In the genomic region with DNA sequence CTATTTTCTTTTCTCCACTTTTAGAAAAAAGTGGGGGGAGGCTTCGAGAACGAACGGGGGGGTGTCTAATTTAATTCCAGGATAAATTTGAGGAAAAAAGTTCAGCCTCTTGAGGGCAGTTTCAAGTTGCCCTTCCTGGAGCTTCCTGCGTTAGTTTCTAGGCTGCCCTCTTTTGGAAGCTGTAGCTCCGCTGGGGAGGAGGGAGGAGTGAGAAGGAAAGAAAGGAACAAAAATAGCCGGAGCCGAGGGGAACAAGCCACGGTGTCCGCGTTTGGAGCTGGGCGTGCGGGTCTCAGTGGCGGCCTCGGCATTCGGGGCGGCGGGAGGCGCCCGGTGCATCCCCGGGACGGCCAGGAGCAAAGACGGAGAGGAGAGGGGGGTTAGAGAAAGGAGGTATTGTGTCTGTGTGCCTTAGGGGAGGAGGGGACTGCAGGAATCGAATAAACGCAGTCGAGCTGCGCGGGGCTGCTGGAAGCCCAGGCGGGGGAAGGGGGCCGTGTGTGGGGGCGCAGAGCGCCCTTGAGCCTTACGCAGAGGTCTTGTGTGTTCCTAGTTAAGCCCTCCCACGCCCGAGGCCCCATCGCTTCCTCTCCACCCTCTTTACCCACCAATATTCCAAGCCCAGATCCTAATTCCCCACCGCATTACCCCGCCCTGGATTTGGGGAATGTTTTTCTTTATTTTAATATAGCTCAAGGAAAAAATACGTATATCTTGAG, we compare ENCODE assay signal across 8 cellular contexts. TPM values are rescaled to one million over a fixed set of nuclear protein-coding genes. Genes with fewer than 3 reads are reported as not detected.
DNase-seq lines count a peak whose midpoint lies in the region; ATAC-seq, FAIRE-seq and TF ChIP-seq lines count a peak whose summit lies in the region.

No MANE protein-coding gene starts in this region.

- H3K27me3 ChIP-seq in AG04450 (ENCODE audit: control insufficient read depth, insufficient read depth, low read length): no peaks in the 10 kb centered on the region
- no peaks in the 10 kb centered on the region for H3K27me3 ChIP-seq in cardiac muscle cell
- H3K27me3 ChIP-seq in osteoblast (ENCODE audit: insufficient read depth, low read length): no peaks in the 10 kb centered on the region

- no peak overlapping the region for H3K27ac Mint-ChIP-seq in activated naive CD8-positive, alpha-beta T cell treated with anti-CD3 and anti-CD28 coated beads, Interleukin-2, amount 50 U/mL, for 24 hours

- H3K36me3 ChIP-seq in cardiac muscle cell: no peaks in the 10 kb centered on the region
- H3K36me3 ChIP-seq in osteoblast (ENCODE audit: insufficient read depth, low read length): no peaks in the 10 kb centered on the region

- peak overlapping the region; percentile 37 for H2AFZ ChIP-seq in osteoblast (ENCODE audit: low read length)

- H3K9me3 Mint-ChIP-seq in activated naive CD8-positive, alpha-beta T cell treated with anti-CD3 and anti-CD28 coated beads, Interleukin-2, amount 50 U/mL, for 24 hours: no peaks in the 10 kb centered on the region

- peaks cover 12% of the 10 kb centered on the region for H4K20me1 ChIP-seq in osteoblast (ENCODE audit: insufficient read depth, low read length)

- CTCF ChIA-PET in AG04450 (lab: Charles Lee): interaction anchor here (0.8 kb wide), 1 partner anchor 60 kb away, joined by 4 read pairs; no protein-coding TSS in a partner anchor

- H3K4me1 ChIP-seq in cardiac muscle cell (ENCODE audit: low read depth) (peaks cover 12% of the 10 kb centered on the region), osteoblast (ENCODE audit: insufficient read depth, low read length) (peaks cover 14% of the 10 kb centered on the region)

- DNase-seq in AG04450 (ENCODE audit: low read depth, low spot score) (peak; percentile 67), H54 (ENCODE audit: insufficient read length, low spot score) (peak; percentile 89), NCI-H345 (lab: John Stamatoyannopoulos, UW) (peak; percentile 81), cardiac muscle cell (ENCODE audit: low read depth in 1 of 2, low spot score in 1 of 2) (peak; percentile 90 to 91), osteoblast (ENCODE audit: insufficient read length, low spot score, missing footprints) (peak; percentile 93)
- DNase-seq in activated naive CD8-positive, alpha-beta T cell treated with anti-CD3 and anti-CD28 coated beads, Interleukin-2, amount 50 U/mL, for 24 hours: no peak
- DNase-seq in activated CD4-positive, CD25-positive, alpha-beta regulatory T cell treated with anti-CD3 and anti-CD28 coated beads, Interleukin-2, amount 50 U/mL, for 72 hours: no peak

- no peak for TF ChIP-seq CTCF in AG04450 (IDR thresholded peaks at IDR 0.05; ENCODE audit: low read depth, low read length)
- TF ChIP-seq CTCF in cardiac muscle cell (IDR thresholded peaks at IDR 0.05; ENCODE audit: low read depth, low read length): no peak
- no peak for TF ChIP-seq CTCF in osteoblast (IDR thresholded peaks at IDR 0.05; ENCODE audit: extremely low read depth, low read depth, low read length)

- FAIRE-seq in H54 (lab: Jason Lieb, UNC): no peak

- peak overlapping the region; percentile 49 for H3K4me3 Mint-ChIP-seq in activated naive CD8-positive, alpha-beta T cell treated with anti-CD3 and anti-CD28 coated beads, Interleukin-2, amount 50 U/mL, for 24 hours

- ATAC-seq in activated naive CD8-positive, alpha-beta T cell treated with anti-CD3 and anti-CD28 coated beads, Interleukin-2, amount 50 U/mL, for 24 hours: no peak
- no peak for ATAC-seq in HG03354 (IDR thresholded peaks at IDR 0.05; ENCODE audit: poor library complexity, severe bottlenecking, unreplicated experiment)

- peaks cover 38% of the 10 kb centered on the region for H3K4me1 Mint-ChIP-seq in activated naive CD8-positive, alpha-beta T cell treated with anti-CD3 and anti-CD28 coated beads, Interleukin-2, amount 50 U/mL, for 24 hours

- H3K4me3 ChIP-seq in AG04450 (ENCODE audit: low read depth, low read length) (peak overlapping the region; percentile 86), cardiac muscle cell (peak overlapping the region; percentile 96), osteoblast (ENCODE audit: insufficient read depth, low read length) (peak overlapping the region; percentile 96)

- H3K27ac ChIP-seq in AG04450 (ENCODE audit: low read depth, low read length): peak overlapping the region; percentile 97
- peak overlapping the region; percentile 99 for H3K27ac ChIP-seq in cardiac muscle cell
- peak overlapping the region; percentile 96 for H3K27ac ChIP-seq in osteoblast (ENCODE audit: low read depth, low read length)

- peaks cover 71% of the 10 kb centered on the region for H3K27me3 Mint-ChIP-seq in activated naive CD8-positive, alpha-beta T cell treated with anti-CD3 and anti-CD28 coated beads, Interleukin-2, amount 50 U/mL, for 24 hours

- peak overlapping the region; percentile 96 for H3K4me2 ChIP-seq in osteoblast (ENCODE audit: insufficient read depth, low read length)

- no peaks in the 10 kb centered on the region for H3K36me3 Mint-ChIP-seq in activated naive CD8-positive, alpha-beta T cell treated with anti-CD3 and anti-CD28 coated beads, Interleukin-2, amount 50 U/mL, for 24 hours (ENCODE audit: low read depth)

- POLR2A ChIA-PET in AG04450 (lab: Yijun Ruan, JAX): interaction anchor here (0.6 to 1.5 kb wide), 7 partner anchors 8 to 355 kb away, joined by 3 to 12 read pairs (median 5); no protein-coding TSS in a partner anchor

- peaks cover 89% of the 10 kb centered on the region for H3K79me2 ChIP-seq in osteoblast (ENCODE audit: insufficient read depth, low read length)

- H3K9me3 ChIP-seq in AG04450 (ENCODE audit: control insufficient read depth, insufficient read depth, low read length) (peaks cover 3% of the 10 kb centered on the region; the same call in 1 of the 2 replicates), cardiac muscle cell (ENCODE audit: low read depth) (no peaks in the 10 kb centered on the region), osteoblast (ENCODE audit: low read depth, low read length) (no peaks in the 10 kb centered on the region)

- peak; percentile 60 for TF ChIP-seq POLR2A in H54 (IDR thresholded peaks at IDR 0.05; ENCODE audit: low read depth, low read length)

RNA-seq across cellular contexts. Expression of gene TNRC18, which starts 2.0 kb away (rescaled TPM):
- polyA plus RNA-seq in AG04450 (2011; rRNA removed): 13.4 and 15.6 TPM in 2 replicates
- polyA minus RNA-seq in AG04450 (2011; rRNA and poly(A)+ RNA removed): 46.9 and 47.3 TPM in 2 replicates
- 111 and 180 TPM in 2 replicates for total RNA-seq in cardiac muscle cell
- polyA plus RNA-seq in cardiac muscle cell: 15.1 and 19.2 TPM in 2 replicates
- total RNA-seq in osteoblast: 61.3 and 83.6 TPM in 2 replicates

Comparison
In these comparisons a context has a peak if more than half of its experiments do, and no peak if none do; other contexts are left out.
1. DNase-seq: peak in AG04450 (single experiment), H54 (single experiment), NCI-H345 (single experiment), cardiac muscle cell (2 of 2) and osteoblast (single experiment); none in activated naive CD8-positive, alpha-beta T cell treated with anti-CD3 and anti-CD28 coated beads, Interleukin-2, amount 50 U/mL, for 24 hours (single experiment) and activated CD4-positive, CD25-positive, alpha-beta regulatory T cell treated with anti-CD3 and anti-CD28 coated beads, Interleukin-2, amount 50 U/mL, for 72 hours (single experiment).
2. Peak in every context shown above with its lines, with median percentiles within 50 percentile points of each other: H3K27ac ChIP-seq and H3K4me3 ChIP-seq.